14 cellular contexts compared by ENCODE assay signal in genomic region chr1:155125511-155125945, GRCh38. TPM values are rescaled to one million over a fixed set of nuclear protein-coding genes. Genes with fewer than 3 reads are reported as not detected.
DNase-seq lines count a peak whose midpoint lies in the region; ATAC-seq, FAIRE-seq and TF ChIP-seq lines count a peak whose summit lies in the region.
"Had no signal": no experiment of that assay in that cellular context is flagged by ENCODE, and none has a peak within 500 bp of the region (broad histone marks: within the 10 kb centered on the region; RNA-seq: fewer than 3 reads in every experiment).

No MANE protein-coding gene starts in this region.

- no peak for FAIRE-seq in endothelial cell of umbilical vein (lab: Jason Lieb, UNC)

- no peak overlapping the region for H3K9ac ChIP-seq in endothelial cell of umbilical vein (replicated peaks; ENCODE audit: extremely low read depth, insufficient read depth, low read length)
- H3K9ac ChIP-seq: GM23248, parathyroid adenoma had no signal

- H3K79me2 ChIP-seq in endothelial cell of umbilical vein (ENCODE audit: control insufficient read depth, insufficient read depth, low read length): peaks cover 18% of the 10 kb centered on the region
- H3K79me2 ChIP-seq: parathyroid adenoma had no signal

- H3K36me3 Mint-ChIP-seq in natural killer cell (no peaks in the 10 kb centered on the region), nephron (ENCODE audit: low read depth) (peaks cover 2% of the 10 kb centered on the region)
- no peaks in the 10 kb centered on the region for H3K36me3 Mint-ChIP-seq in natural killer cell treated with Interleukin-12 subunit alpha and Interleukin-12 subunit beta and Interleukin-15 and Interleukin-18, amount 100 ng/mL, for 72 hours

- TF ChIP-seq CTCF in natural killer cell (IDR thresholded peaks at IDR 0.05): no peak
- no peak for TF ChIP-seq CTCF in endothelial cell of umbilical vein (IDR thresholded peaks at IDR 0.05; ENCODE audit: extremely low read depth in 1 of 2, insufficient read depth in 1 of 2, low read depth in 1 of 2, low read length in 2 of 2)
- TF ChIP-seq CTCF in nephron (IDR thresholded peaks at IDR 0.05; ENCODE audit: unreplicated experiment in 3 of 3): no peak
- TF ChIP-seq CTCF in tibial artery (IDR thresholded peaks at IDR 0.05): no peak

- no peaks in the 10 kb centered on the region for H3K9me3 ChIP-seq in endothelial cell of umbilical vein (replicated peaks; ENCODE audit: control insufficient read depth, insufficient read depth, low read length)
- H3K9me3 ChIP-seq in tibial artery: no peaks in the 10 kb centered on the region

- no peaks in the 10 kb centered on the region for H3K9me1 ChIP-seq in endothelial cell of umbilical vein (replicated peaks; ENCODE audit: control insufficient read depth, extremely low read depth, insufficient read depth, low read length)

- DNase-seq in natural killer cell: no peak
- DNase-seq in natural killer cell treated with Interleukin-12 subunit alpha and Interleukin-12 subunit beta and Interleukin-15 and Interleukin-18, amount 100 ng/mL, for 72 hours (ENCODE audit: low spot score): no peak
- no peak for DNase-seq in endothelial cell of umbilical vein (ENCODE audit: low read depth, low spot score)
- DNase-seq in GDM1 (lab: John Stamatoyannopoulos, UW): no peak
- DNase-seq in tibial artery: no peak
- no peak for DNase-seq in CD1c-positive myeloid dendritic cell (ENCODE audit: extremely low spot score)
- DNase-seq: BE2C, NCI-H2081 had no signal

- H2AFZ ChIP-seq in endothelial cell of umbilical vein (ENCODE audit: low read depth, low read length): no peak overlapping the region
- H2AFZ ChIP-seq: GM23248, parathyroid adenoma had no signal

- intact Hi-C loops in natural killer cell (cut with micrococcal nuclease): loop anchor here (5.0 kb wide), 2 partner anchors 33 to 42 kb away; no protein-coding TSS in a partner anchor
- intact Hi-C loops in endothelial cell of umbilical vein (cut with micrococcal nuclease): loop anchor here (5.0 kb wide), 1 partner anchor 153 kb away; the partner anchor contains the start of genes CKS1B and SHC1
- intact Hi-C loops in tibial artery (cut with DNase I; ENCODE audit: low total_unique reads): loop anchor here (5.0 kb wide), 1 partner anchor 33 kb away; no protein-coding TSS in a partner anchor

- H3K27me3 Mint-ChIP-seq in natural killer cell (ENCODE audit: low read depth in 2 of 2): peaks cover 18 to 34% of the 10 kb centered on the region in 2 donors
- peaks cover 23% of the 10 kb centered on the region in 2 donors for H3K27me3 Mint-ChIP-seq in natural killer cell treated with Interleukin-12 subunit alpha and Interleukin-12 subunit beta and Interleukin-15 and Interleukin-18, amount 100 ng/mL, for 72 hours
- peaks cover 66% of the 10 kb centered on the region for H3K27me3 Mint-ChIP-seq in nephron (ENCODE audit: low read depth)

- H3K36me3 ChIP-seq in endothelial cell of umbilical vein (ENCODE audit: control insufficient read depth in 2 of 2, extremely low read depth in 1 of 2, insufficient read depth in 2 of 2, low read length in 2 of 2): peaks cover 0 to 4% of the 10 kb centered on the region in 2 experiments
- H3K36me3 ChIP-seq in tibial artery: no peaks in the 10 kb centered on the region
- H3K36me3 ChIP-seq: BE2C had no signal

- H3K27me3 ChIP-seq in endothelial cell of umbilical vein (ENCODE audit: control insufficient read depth in 2 of 2, insufficient read depth in 2 of 2, low read length in 2 of 2) (peaks cover 0 to 4% of the 10 kb centered on the region in 2 experiments), tibial artery (peaks cover 0 to 33% of the 10 kb centered on the region in 2 donors)
- H3K27me3 ChIP-seq: BE2C had no signal

- no peaks in the 10 kb centered on the region for H3K9me3 Mint-ChIP-seq in natural killer cell
- H3K9me3 Mint-ChIP-seq in natural killer cell treated with Interleukin-12 subunit alpha and Interleukin-12 subunit beta and Interleukin-15 and Interleukin-18, amount 100 ng/mL, for 72 hours: no peaks in the 10 kb centered on the region
- H3K9me3 Mint-ChIP-seq in nephron: no peaks in the 10 kb centered on the region

- H3K27ac ChIP-seq in endothelial cell of umbilical vein (ENCODE audit: insufficient read depth, low read depth, low read length): peak overlapping the region; percentile 90
- no peak overlapping the region for H3K27ac ChIP-seq in tibial artery
- H3K27ac ChIP-seq: GM23248, parathyroid adenoma had no signal

- H3K4me1 Mint-ChIP-seq in natural killer cell (peaks cover 22 to 40% of the 10 kb centered on the region in 2 donors), nephron (peaks cover 47% of the 10 kb centered on the region)
- peaks cover 22% of the 10 kb centered on the region in 2 donors for H3K4me1 Mint-ChIP-seq in natural killer cell treated with Interleukin-12 subunit alpha and Interleukin-12 subunit beta and Interleukin-15 and Interleukin-18, amount 100 ng/mL, for 72 hours (ENCODE audit: low read depth in 2 of 2)

- dilution Hi-C loops in endothelial cell of umbilical vein (cut with MboI; ENCODE audit: extremely low pct_ligation_motif_present, low sequenced_read_pairs): no loop called here

- no peak for TF ChIP-seq POLR2A in endothelial cell of umbilical vein (IDR thresholded peaks at IDR 0.05; ENCODE audit: low read depth, low read length)

- no peaks in the 10 kb centered on the region for H4K20me1 ChIP-seq in endothelial cell of umbilical vein (replicated peaks; ENCODE audit: control insufficient read depth, extremely low read depth, insufficient read depth, low read length)

- POLR2A ChIA-PET in endothelial cell of umbilical vein (lab: Charles Lee): no interaction called here

- H3K4me1 ChIP-seq in endothelial cell of umbilical vein (ENCODE audit: control insufficient read depth, extremely low read depth, insufficient read depth, low read length) (peaks cover 48% of the 10 kb centered on the region), tibial artery (peaks cover 0 to 39% (median 28%) of the 10 kb centered on the region in 4 donors)

- H3K27ac Mint-ChIP-seq in natural killer cell (no peak overlapping the region), nephron (peak overlapping the region in 2 of 3 experiments; percentile 67 to 74)
- H3K27ac Mint-ChIP-seq in natural killer cell treated with Interleukin-12 subunit alpha and Interleukin-12 subunit beta and Interleukin-15 and Interleukin-18, amount 100 ng/mL, for 72 hours: no peak overlapping the region

- H3K4me3 Mint-ChIP-seq in natural killer cell: peak overlapping the region; percentile 57
- no peak overlapping the region for H3K4me3 Mint-ChIP-seq in natural killer cell treated with Interleukin-12 subunit alpha and Interleukin-12 subunit beta and Interleukin-15 and Interleukin-18, amount 100 ng/mL, for 72 hours
- peak overlapping the region; percentile 74 to 83 (median 80) for H3K4me3 Mint-ChIP-seq in nephron

- no TSS peak for BruUV-seq in endothelial cell of umbilical vein (replicated peaks; lab: Mats Ljungman, UMichigan)

- H3K4me2 ChIP-seq in endothelial cell of umbilical vein (ENCODE audit: insufficient read depth, low read length): no peak overlapping the region

- CTCF ChIA-PET in endothelial cell of umbilical vein (lab: Charles Lee): interaction anchor here (1.4 to 15.5 kb wide), 3 partner anchors 34 to 47 kb away, joined by 5 to 204 read pairs (median 97); partner anchors contain the start of gene KRTCAP2

- ATAC-seq in natural killer cell: no peak
- no peak for ATAC-seq in natural killer cell treated with Interleukin-12 subunit alpha and Interleukin-12 subunit beta and Interleukin-15 and Interleukin-18, amount 100 ng/mL, for 72 hours
- ATAC-seq in HG03039 (IDR thresholded peaks at IDR 0.05; ENCODE audit: unreplicated experiment): no peak

- H3K4me3 ChIP-seq in endothelial cell of umbilical vein (replicated peaks in 1 of 3; ENCODE audit: insufficient read depth in 1 of 3, low read depth in 1 of 3, low read length in 3 of 3): no peak overlapping the region
- H3K4me3 ChIP-seq in tibial artery: no peak overlapping the region

RNA-seq across cellular contexts. Expression of gene EFNA1, which starts 2.1 kb away (rescaled TPM):
- 1 to 10 TPM; 1.5 to 1.9 (median 1.9) TPM for total RNA-seq in natural killer cell
- not detected for total RNA-seq in natural killer cell treated with Interleukin-12 subunit alpha and Interleukin-12 subunit beta and Interleukin-15 and Interleukin-18, amount 100 ng/mL, for 72 hours
- 107 and 111 TPM in 2 replicates for total RNA-seq in endothelial cell of umbilical vein
- polyA plus RNA-seq in endothelial cell of umbilical vein: 289 and 295 TPM in 2 replicates
- polyA plus RNA-seq in endothelial cell of umbilical vein (2011; cell fraction: cytosol; rRNA removed): 268 and 300 TPM in 2 replicates
- 383 and 395 TPM in 2 replicates for polyA plus RNA-seq in endothelial cell of umbilical vein (2011; cell fraction: nucleus; rRNA removed)
- polyA plus RNA-seq in endothelial cell of umbilical vein (2012): 46.9 and 49.6 TPM in 2 replicates
- polyA minus RNA-seq in endothelial cell of umbilical vein: 211 and 255 TPM in 2 replicates
- 133 TPM for polyA minus RNA-seq in endothelial cell of umbilical vein (2011; cell fraction: cytosol; rRNA and poly(A)+ RNA removed)
- 87.5 and 107 TPM in 2 replicates for polyA minus RNA-seq in endothelial cell of umbilical vein (2011; cell fraction: nucleus; rRNA and poly(A)+ RNA removed)
- total RNA-seq: fibroblast of lung; GM23248; T-helper 1 cell treated with Interleukin-12 subunit alpha and Interleukin-12 subunit beta and Interleukin-4 antibody, amounts not matched to agents 30 ng/mL and 1 ng/mL, for 36 hours had no signal
- polyA plus RNA-seq: GM23248 had no signal

RNA-seq across cellular contexts. Expression of gene SLC50A1, which starts 10.1 kb away (rescaled TPM):
- 10 to 100 TPM; 31.7 to 33.5 (median 32.7) TPM for total RNA-seq in natural killer cell
- total RNA-seq in natural killer cell treated with Interleukin-12 subunit alpha and Interleukin-12 subunit beta and Interleukin-15 and Interleukin-18, amount 100 ng/mL, for 72 hours: 10 to 100 TPM; 28.8 to 36.3 TPM
- 29.5 and 30.8 TPM in 2 replicates for total RNA-seq in endothelial cell of umbilical vein
- polyA plus RNA-seq in endothelial cell of umbilical vein: 66.1 and 70.4 TPM in 2 replicates
- 50.3 and 53.2 TPM in 2 replicates for polyA plus RNA-seq in endothelial cell of umbilical vein (2011; cell fraction: cytosol; rRNA removed)
- 19.9 and 27.1 TPM in 2 replicates for polyA plus RNA-seq in endothelial cell of umbilical vein (2011; cell fraction: nucleus; rRNA removed)
- 24.9 and 28.5 TPM in 2 replicates for polyA plus RNA-seq in endothelial cell of umbilical vein (2012)
- 37.9 and 44.6 TPM in 2 replicates for polyA minus RNA-seq in endothelial cell of umbilical vein
- polyA minus RNA-seq in endothelial cell of umbilical vein (2011; cell fraction: cytosol; rRNA and poly(A)+ RNA removed): 24.1 TPM
- 9.4 and 13.5 TPM in 2 replicates for polyA minus RNA-seq in endothelial cell of umbilical vein (2011; cell fraction: nucleus; rRNA and poly(A)+ RNA removed)

RNA-seq across cellular contexts. Expression of gene DPM3, which starts 14.8 kb away (rescaled TPM):
- total RNA-seq in natural killer cell: 10 to 100 TPM; 26.8 to 45.7 (median 41.5) TPM
- total RNA-seq in natural killer cell treated with Interleukin-12 subunit alpha and Interleukin-12 subunit beta and Interleukin-15 and Interleukin-18, amount 100 ng/mL, for 72 hours: 10 to 100 TPM; 26.0 to 31.1 TPM
- total RNA-seq in endothelial cell of umbilical vein: 69.6 and 78.8 TPM in 2 replicates
- 258 and 315 TPM in 2 replicates for polyA plus RNA-seq in endothelial cell of umbilical vein
- polyA plus RNA-seq in endothelial cell of umbilical vein (2011; cell fraction: cytosol; rRNA removed): 105 and 126 TPM in 2 replicates
- 31.3 and 32.5 TPM in 2 replicates for polyA plus RNA-seq in endothelial cell of umbilical vein (2011; cell fraction: nucleus; rRNA removed)
- polyA plus RNA-seq in endothelial cell of umbilical vein (2012): 62.2 and 63.4 TPM in 2 replicates
- polyA minus RNA-seq in endothelial cell of umbilical vein: 16.3 and 17.2 TPM in 2 replicates
- 39.9 TPM for polyA minus RNA-seq in endothelial cell of umbilical vein (2011; cell fraction: cytosol; rRNA and poly(A)+ RNA removed)
- 3.8 and 6.2 TPM in 2 replicates for polyA minus RNA-seq in endothelial cell of umbilical vein (2011; cell fraction: nucleus; rRNA and poly(A)+ RNA removed)

RNA-seq across cellular contexts. Expression of gene EFNA3, which starts 46.9 kb away (rescaled TPM):
- total RNA-seq in natural killer cell (1 to 10 TPM in 1 of 3 donors, under 1 TPM in 2; 0.52 to 1.1 (median 0.68) TPM), endothelial cell of umbilical vein (2.2 TPM in 2 replicates)
- total RNA-seq in natural killer cell treated with Interleukin-12 subunit alpha and Interleukin-12 subunit beta and Interleukin-15 and Interleukin-18, amount 100 ng/mL, for 72 hours: 1 to 10 TPM in 1 of 2 donors, not detected in 1; 1.2 TPM
- 2.5 and 4.2 TPM in 2 replicates for polyA plus RNA-seq in endothelial cell of umbilical vein
- 2.0 and 3.0 TPM in 2 replicates for polyA plus RNA-seq in endothelial cell of umbilical vein (2011; cell fraction: cytosol; rRNA removed)
- 1.1 and 2.3 TPM in 2 replicates for polyA plus RNA-seq in endothelial cell of umbilical vein (2011; cell fraction: nucleus; rRNA removed)
- polyA plus RNA-seq in endothelial cell of umbilical vein (2012): 1.5 and 2.3 TPM in 2 replicates
- 1.2 and 1.6 TPM in 2 replicates for polyA minus RNA-seq in endothelial cell of umbilical vein
- 4.2 TPM for polyA minus RNA-seq in endothelial cell of umbilical vein (2011; cell fraction: cytosol; rRNA and poly(A)+ RNA removed)
- polyA minus RNA-seq in endothelial cell of umbilical vein (2011; cell fraction: nucleus; rRNA and poly(A)+ RNA removed): 0.24 and 0.77 TPM in 2 replicates

RNA-seq across cellular contexts. Expression of gene KRTCAP2, which starts 47.6 kb away (rescaled TPM):
- total RNA-seq in natural killer cell (100 to 1,000 TPM in 2 of 3 donors, 10 to 100 TPM in 1; 95.3 to 113 (median 104) TPM), endothelial cell of umbilical vein (170 and 207 TPM in 2 replicates)
- 100 to 1,000 TPM; 149 to 223 TPM for total RNA-seq in natural killer cell treated with Interleukin-12 subunit alpha and Interleukin-12 subunit beta and Interleukin-15 and Interleukin-18, amount 100 ng/mL, for 72 hours
- 362 and 409 TPM in 2 replicates for polyA plus RNA-seq in endothelial cell of umbilical vein
- polyA plus RNA-seq in endothelial cell of umbilical vein (2011; cell fraction: cytosol; rRNA removed): 298 and 301 TPM in 2 replicates
- polyA plus RNA-seq in endothelial cell of umbilical vein (2011; cell fraction: nucleus; rRNA removed): 92.2 and 112 TPM in 2 replicates
- polyA plus RNA-seq in endothelial cell of umbilical vein (2012): 200 and 222 TPM in 2 replicates
- 246 and 346 TPM in 2 replicates for polyA minus RNA-seq in endothelial cell of umbilical vein
- 286 TPM for polyA minus RNA-seq in endothelial cell of umbilical vein (2011; cell fraction: cytosol; rRNA and poly(A)+ RNA removed)
- 38.0 and 44.5 TPM in 2 replicates for polyA minus RNA-seq in endothelial cell of umbilical vein (2011; cell fraction: nucleus; rRNA and poly(A)+ RNA removed)

Comparison
In these comparisons a context has a peak if more than half of its experiments do, and no peak if none do; other contexts are left out.
1. H3K27ac Mint-ChIP-seq: peak in nephron (2 of 3); none in natural killer cell (0 of 2) and natural killer cell treated with Interleukin-12 subunit alpha and Interleukin-12 subunit beta and Interleukin-15 and Interleukin-18, amount 100 ng/mL, for 72 hours (0 of 2).
2. RNA of gene EFNA1, which starts 2.1 kb away (total RNA-seq): 107 to 111 TPM in endothelial cell of umbilical vein; 1.5 to 1.9 TPM in natural killer cell and not detected in natural killer cell treated with Interleukin-12 subunit alpha and Interleukin-12 subunit beta and Interleukin-15 and Interleukin-18, amount 100 ng/mL, for 72 hours; every median in the first group is over 10 times any median in the second.